In the genomic region with DNA sequence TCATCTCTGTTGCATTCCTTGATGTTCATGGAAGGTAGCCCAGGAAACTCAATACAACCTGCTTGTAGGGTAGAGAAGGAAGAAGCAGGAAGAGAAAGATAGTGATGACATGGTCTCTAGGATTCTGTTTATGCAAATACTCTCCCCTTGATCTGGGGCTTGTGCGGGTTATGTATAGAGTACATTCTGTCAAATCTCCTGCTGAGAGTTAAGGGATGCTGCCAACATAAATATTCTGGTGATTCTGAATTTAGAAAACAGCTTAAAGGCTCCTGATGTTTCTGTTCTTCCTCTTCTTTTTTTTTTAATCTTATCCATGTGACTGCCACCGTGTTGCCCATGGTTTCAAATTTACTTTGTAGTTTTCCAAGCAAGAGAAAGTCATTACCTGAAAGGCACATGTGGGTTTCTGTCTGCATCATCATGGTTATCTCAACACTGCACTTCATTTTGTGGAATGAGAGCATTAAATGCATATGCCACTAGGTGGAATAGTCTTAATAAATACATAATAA, we compare ENCODE assay signal across 19 cellular contexts.
A peak's percentile ranks its signal among the peaks of the same experiment; 100 is the strongest.
DNase-seq lines count a peak whose midpoint lies in the region; ATAC-seq, FAIRE-seq and TF ChIP-seq lines count a peak whose summit lies in the region.
"Had no signal": no experiment of that assay in that cellular context is flagged by ENCODE, and none has a peak within 500 bp of the region (broad histone marks: within the 10 kb centered on the region; RNA-seq: fewer than 3 reads in every experiment).

No MANE protein-coding gene starts in this region.

- TF ChIP-seq CTCF in C4-2B (conservative IDR thresholded peaks at IDR 0.05): peak; percentile 12; the same call in 1 of the 2 replicates
- no peak for TF ChIP-seq CTCF in OCI-LY3 (IDR thresholded peaks at IDR 0.05; ENCODE audit: low read depth, low read length)
- TF ChIP-seq CTCF in fibroblast of pulmonary artery (IDR thresholded peaks at IDR 0.05; ENCODE audit: low read length, missing control alignments): no peak
- TF ChIP-seq CTCF in endodermal cell (conservative IDR thresholded peaks at IDR 0.05): no peak

- H3K27ac Mint-ChIP-seq in endodermal cell: no peak overlapping the region
- H3K27ac Mint-ChIP-seq in stimulated activated naive B cell treated with anti-CD40 and anti-IgM and Interleukin-4, amounts not matched to agents 10 μg/mL and 1 μg/mL and 100 μg/mL, for 72 hours: no peak overlapping the region
- H3K27ac Mint-ChIP-seq: CD4-positive, CD25-positive, alpha-beta regulatory T cell had no signal

- H3K9me3 Mint-ChIP-seq in endodermal cell: no peaks in the 10 kb centered on the region
- no peaks in the 10 kb centered on the region for H3K9me3 Mint-ChIP-seq in stimulated activated naive B cell treated with anti-CD40 and anti-IgM and Interleukin-4, amounts not matched to agents 10 μg/mL and 1 μg/mL and 100 μg/mL, for 72 hours
- H3K9me3 Mint-ChIP-seq: CD4-positive, CD25-positive, alpha-beta regulatory T cell had no signal

- H3K9ac ChIP-seq in OCI-LY3 (ENCODE audit: low read length) (no peak overlapping the region), endodermal cell (ENCODE audit: extremely low read depth, low read length, poor library complexity, severe bottlenecking) (no peak overlapping the region)

- H3K4me1 ChIP-seq in OCI-LY3 (ENCODE audit: low read length) (peaks cover 28% of the 10 kb centered on the region), endodermal cell (ENCODE audit: control insufficient read depth, insufficient read depth, low read length) (no peaks in the 10 kb centered on the region)
- H3K4me1 ChIP-seq: prostate gland had no signal

- no peak overlapping the region for H3K27ac ChIP-seq in C4-2B
- no peak overlapping the region for H3K27ac ChIP-seq in OCI-LY3 (ENCODE audit: low read length)
- H3K27ac ChIP-seq in endodermal cell (ENCODE audit: low read depth, low read length): no peak overlapping the region
- H3K27ac ChIP-seq: coronary artery, HL-60, prostate gland, thyroid gland had no signal

- H3K9me3 ChIP-seq in OCI-LY3 (ENCODE audit: insufficient read depth, low read length): no peaks in the 10 kb centered on the region
- H3K9me3 ChIP-seq in endodermal cell (ENCODE audit: control insufficient read depth, low read length): no peaks in the 10 kb centered on the region
- H3K9me3 ChIP-seq: prostate gland, thyroid gland had no signal

- H3K36me3 Mint-ChIP-seq in endodermal cell (ENCODE audit: low read depth): no peaks in the 10 kb centered on the region
- no peaks in the 10 kb centered on the region for H3K36me3 Mint-ChIP-seq in stimulated activated naive B cell treated with anti-CD40 and anti-IgM and Interleukin-4, amounts not matched to agents 10 μg/mL and 1 μg/mL and 100 μg/mL, for 72 hours
- H3K36me3 Mint-ChIP-seq: CD4-positive, CD25-positive, alpha-beta regulatory T cell had no signal

- no peaks in the 10 kb centered on the region for H3K36me3 ChIP-seq in OCI-LY3 (replicated peaks; ENCODE audit: low read depth, low read length)
- H3K36me3 ChIP-seq in endodermal cell (ENCODE audit: control insufficient read depth, insufficient read depth, low read length): no peaks in the 10 kb centered on the region
- H3K36me3 ChIP-seq: prostate gland, thyroid gland had no signal

- no peak for ATAC-seq in Right ventricle myocardium superior (ENCODE audit: poor library complexity)
- no peak for ATAC-seq in stimulated activated naive B cell treated with anti-CD40 and anti-IgM and Interleukin-4, amounts not matched to agents 10 μg/mL and 1 μg/mL and 100 μg/mL, for 72 hours (replicated peaks)
- ATAC-seq: left colon had no signal

- H3K4me2 ChIP-seq in OCI-LY3 (ENCODE audit: low read length): peak overlapping the region; percentile 61

- intact Hi-C loops in Right ventricle myocardium superior (cut with DNase I): loop anchor here (5.0 to 10.0 kb wide), 3 partner anchors 100 to 547 kb away; no protein-coding TSS in a partner anchor

- H3K4me3 ChIP-seq in OCI-LY3 (ENCODE audit: low read length) (peak overlapping the region; percentile 29; the same call in 1 of the 2 replicates), fibroblast of pulmonary artery (replicated peaks; ENCODE audit: low read depth, low read length) (no peak overlapping the region), endodermal cell (ENCODE audit: low read length) (no peak overlapping the region)
- H3K4me3 ChIP-seq: coronary artery, prostate gland, thyroid gland had no signal

- no peak for FAIRE-seq in RCC 7860 (lab: Jason Lieb, UNC)

- H3K4me3 Mint-ChIP-seq in endodermal cell: no peak overlapping the region
- H3K4me3 Mint-ChIP-seq in stimulated activated naive B cell treated with anti-CD40 and anti-IgM and Interleukin-4, amounts not matched to agents 10 μg/mL and 1 μg/mL and 100 μg/mL, for 72 hours: no peak overlapping the region
- H3K4me3 Mint-ChIP-seq: CD4-positive, CD25-positive, alpha-beta regulatory T cell had no signal

- peak; percentile 7 for DNase-seq in HCEC 1CT
- peak; percentile 10 for DNase-seq in fibroblast of pulmonary artery (ENCODE audit: low read depth)
- no peak for DNase-seq in RCC 7860 (ENCODE audit: low spot score)
- no peak for DNase-seq in endodermal cell
- DNase-seq in Right ventricle myocardium superior: no peak
- DNase-seq in stimulated activated naive B cell treated with anti-CD40 and anti-IgM and Interleukin-4, amounts not matched to agents 10 μg/mL and 1 μg/mL and 100 μg/mL, for 72 hours: no peak
- DNase-seq: activated T-cell treated with anti-CD3 and anti-CD28 coated beads for 4 hours; CD4-positive, CD25-positive, alpha-beta regulatory T cell; GDM1; hypothalamus; Karpas-422; left colon; NCI-H2227 treated with DMSO at 0.1 percent for 48 hours; thyroid gland had no signal

- no peak overlapping the region for H2AFZ ChIP-seq in OCI-LY3 (ENCODE audit: low read depth, low read length)

- H3K4me1 Mint-ChIP-seq in endodermal cell: no peaks in the 10 kb centered on the region
- H3K4me1 Mint-ChIP-seq in stimulated activated naive B cell treated with anti-CD40 and anti-IgM and Interleukin-4, amounts not matched to agents 10 μg/mL and 1 μg/mL and 100 μg/mL, for 72 hours: no peaks in the 10 kb centered on the region
- H3K4me1 Mint-ChIP-seq: CD4-positive, CD25-positive, alpha-beta regulatory T cell had no signal

- 87 to 93% methylated on average over 2 of the region's 2 CpGs for WGBS in endodermal cell (ENCODE audit: insufficient coverage in 1 of 2, insufficient read length in 1 of 2), 2 experiments

- H4K20me1 ChIP-seq in OCI-LY3 (ENCODE audit: insufficient read depth, low read length): no peaks in the 10 kb centered on the region

- H3K79me2 ChIP-seq in OCI-LY3 (ENCODE audit: low read length): no peaks in the 10 kb centered on the region

- no peaks in the 10 kb centered on the region for H3K27me3 Mint-ChIP-seq in endodermal cell (ENCODE audit: insufficient read depth)
- peaks cover 22 to 31% of the 10 kb centered on the region in 2 donors for H3K27me3 Mint-ChIP-seq in stimulated activated naive B cell treated with anti-CD40 and anti-IgM and Interleukin-4, amounts not matched to agents 10 μg/mL and 1 μg/mL and 100 μg/mL, for 72 hours

- H3K27me3 ChIP-seq in OCI-LY3 (ENCODE audit: low read depth, low read length): 0 out of 2 replicates have a peak, but pooled peaks cover 6% of the 10 kb centered on the region
- H3K27me3 ChIP-seq in endodermal cell (ENCODE audit: control insufficient read depth, insufficient read depth, low read length, poor library complexity, severe bottlenecking): no peaks in the 10 kb centered on the region
- H3K27me3 ChIP-seq: thyroid gland had no signal

Comparison
In these comparisons a context has a peak if more than half of its experiments do, and no peak if none do; other contexts are left out.
1. DNase-seq: peak in HCEC 1CT (single experiment) and fibroblast of pulmonary artery (single experiment); none in RCC 7860 (single experiment), endodermal cell (single experiment), Right ventricle myocardium superior (single experiment) and stimulated activated naive B cell treated with anti-CD40 and anti-IgM and Interleukin-4, amounts not matched to agents 10 μg/mL and 1 μg/mL and 100 μg/mL, for 72 hours (single experiment).